ENCODE assay signal across 7 cellular contexts in the genomic region with DNA sequence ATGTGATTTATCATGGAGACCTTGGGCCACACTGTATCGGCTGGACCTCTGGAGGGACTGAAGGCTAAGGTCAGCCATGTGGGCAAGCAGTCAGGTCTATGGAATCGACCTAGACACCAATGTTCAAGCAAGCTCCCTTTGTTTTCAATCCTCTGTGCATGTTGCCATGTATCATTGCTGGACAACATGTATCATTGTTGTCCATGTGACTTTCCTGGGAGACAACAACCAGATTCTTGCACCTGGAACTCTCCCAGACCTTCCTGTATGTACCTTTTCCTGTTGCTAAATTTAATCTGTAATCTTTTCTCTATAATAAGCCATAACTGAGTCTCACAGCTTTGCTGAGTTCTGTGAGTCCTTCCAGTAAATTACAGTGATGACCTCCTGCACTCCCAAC.
"Had no signal": no experiment of that assay in that cellular context is flagged by ENCODE, and none has a peak within 500 bp of the region (broad histone marks: within the 10 kb centered on the region; RNA-seq: fewer than 3 reads in every experiment).

No MANE protein-coding gene starts in this region.

- H3K4me3 ChIP-seq: GM23338 had no signal

- H2AFZ ChIP-seq: GM23338 had no signal

- FAIRE-seq: H1, H54, HTR-8/SVneo had no signal

- DNase-seq: H9, HCEC 1CT, IMR-90 had no signal

- ATAC-seq: GM23338 had no signal

- H3K4me2 ChIP-seq: GM23338 had no signal
